8 cellular contexts compared by ENCODE assay signal in the genomic region with DNA sequence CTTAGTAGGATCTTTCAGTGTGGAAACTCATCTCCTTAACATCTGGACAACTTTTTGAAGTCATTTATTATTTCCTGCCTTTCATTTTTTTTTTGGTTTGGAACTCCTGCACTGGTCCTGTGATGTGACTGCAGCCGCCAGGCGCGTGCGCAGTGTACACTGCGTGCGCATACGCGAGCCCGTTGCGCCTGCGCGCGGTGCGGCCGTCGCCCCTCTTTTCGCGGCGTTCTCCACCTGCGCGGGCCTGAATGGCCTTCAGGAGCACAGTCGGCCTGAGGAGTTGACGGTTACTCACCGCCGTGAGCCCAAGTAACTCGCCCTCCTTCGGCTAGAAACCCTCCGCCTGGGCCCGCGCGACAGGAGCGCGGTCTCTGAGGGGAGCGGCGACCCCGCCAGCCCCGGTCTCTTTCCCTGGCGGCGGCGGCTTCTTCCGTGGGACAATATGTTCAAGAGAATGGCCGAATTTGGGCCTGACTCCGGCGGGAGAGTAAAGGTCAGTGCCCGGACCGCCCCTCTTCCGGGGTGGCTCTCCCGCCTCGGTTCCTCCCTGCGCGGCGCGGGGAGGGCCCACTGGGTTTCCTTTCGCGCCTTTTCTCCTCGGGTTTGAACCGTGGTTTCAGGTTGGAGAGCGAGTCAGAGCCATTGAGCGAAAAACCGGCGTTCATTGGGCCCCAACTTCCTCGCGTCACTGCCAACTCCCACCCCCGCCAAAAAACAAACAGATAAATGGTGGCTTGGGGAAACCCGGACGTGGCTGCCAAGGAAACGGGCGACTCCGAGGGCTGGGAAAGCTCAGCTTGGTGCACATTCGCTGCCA. TPM values are rescaled to one million over a fixed set of nuclear protein-coding genes. Genes with fewer than 3 reads are reported as not detected.
DNase-seq lines count a peak whose midpoint lies in the region; ATAC-seq and TF ChIP-seq lines count a peak whose summit lies in the region.

A gene (plus strand): TSS at position 213 of the 817 bp plus-strand sequence. CDS start 230 bp downstream, at position 443.

- H3K9me3 ChIP-seq in OCI-LY3 (ENCODE audit: insufficient read depth, low read length) = no peaks in the 10 kb centered on the region

- ATAC-seq in GM21515 (IDR thresholded peaks at IDR 0.05; ENCODE audit: unreplicated experiment) = peak; percentile 87

- H3K36me3 ChIP-seq in OCI-LY3 (replicated peaks; ENCODE audit: low read depth, low read length) = peaks cover 9% of the 10 kb centered on the region

- H3K9ac ChIP-seq in OCI-LY3 (ENCODE audit: low read length) = peak within 1 kb of the TSS; percentile 95

- H3K79me2 ChIP-seq in OCI-LY3 (ENCODE audit: low read length) = peaks cover 27% of the 10 kb centered on the region

- no peak for TF ChIP-seq CTCF in OCI-LY3 (IDR thresholded peaks at IDR 0.05; ENCODE audit: low read depth, low read length)

- H3K27ac ChIP-seq in OCI-LY3 (ENCODE audit: low read length) (peak within 1 kb of the TSS; percentile 91), epithelial cell of prostate (peak within 1 kb of the TSS; percentile 64)

- H3K4me2 ChIP-seq in OCI-LY3 (ENCODE audit: low read length) = peak within 1 kb of the TSS; percentile 95

- peak; percentile 95 for DNase-seq in D341Med (ENCODE audit: low spot score)
- DNase-seq in HuH-7 (ENCODE audit: low spot score) = peak; percentile 92
- peak; percentile 79 for DNase-seq in activated T-cell treated with anti-CD3 and anti-CD28 coated beads for 24 hours (ENCODE audit: low read depth)
- peak; percentile 64 for DNase-seq in epithelial cell of prostate (ENCODE audit: low read depth, low spot score)
- DNase-seq in mucosa of gallbladder (ENCODE audit: low spot score) = peak; percentile 87
- peak; percentile 64 to 69 for DNase-seq in stimulated activated CD8-positive, alpha-beta memory T cell treated with anti-CD3 and anti-CD28 coated beads, Interleukin-4, amount 100 ng/mL, for 4 hours (ENCODE audit: low read depth in 2 of 2, low spot score in 1 of 2)

- H2AFZ ChIP-seq in OCI-LY3 (ENCODE audit: low read depth, low read length) = peak within 1 kb of the TSS; percentile 90

- H4K20me1 ChIP-seq in OCI-LY3 (ENCODE audit: insufficient read depth, low read length) = no peaks in the 10 kb centered on the region

- H3K27me3 ChIP-seq in OCI-LY3 (ENCODE audit: low read depth, low read length) = no peaks in the 10 kb centered on the region

- H3K4me3 ChIP-seq in OCI-LY3 (ENCODE audit: low read length) = peak within 1 kb of the TSS; percentile 97

- H3K4me1 ChIP-seq in OCI-LY3 (ENCODE audit: low read length) = peaks cover 10% of the 10 kb centered on the region

RNA-seq across cellular contexts. Expression of the gene that starts here (rescaled TPM):
- total RNA-seq in mucosa of gallbladder = 12.7 TPM

Comparison
In these comparisons a context has a peak if more than half of its experiments do, and no peak if none do; other contexts are left out.
1. Peak in every context shown above with its lines: DNase-seq, ATAC-seq, H3K4me3 ChIP-seq and H3K27ac ChIP-seq.